ENCODE assay signal across 9 cellular contexts in the genomic region with DNA sequence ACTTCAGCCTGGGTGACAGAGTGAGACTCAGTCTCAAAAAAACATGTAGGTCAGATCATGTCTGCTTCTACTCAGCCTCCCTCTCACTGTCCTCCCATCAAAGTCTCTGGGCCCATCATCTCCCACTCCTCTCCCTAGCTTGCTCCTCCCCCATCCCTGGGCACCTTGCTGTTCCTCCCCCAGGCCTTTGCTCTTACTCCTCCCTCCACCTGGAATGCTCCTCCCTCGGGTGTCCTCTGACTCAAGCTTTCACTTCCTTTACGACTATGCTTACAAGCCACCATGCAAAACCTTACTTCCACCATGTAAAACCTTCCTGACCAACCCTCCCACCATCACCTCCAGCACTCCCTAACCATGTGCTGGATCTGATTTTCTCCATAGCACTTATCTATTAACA. TPM values are rescaled to one million over a fixed set of nuclear protein-coding genes. Genes with fewer than 3 reads are reported as not detected.
A peak's percentile ranks its signal among the peaks of the same experiment; 100 is the strongest.
DNase-seq lines count a peak whose midpoint lies in the region; ATAC-seq, FAIRE-seq and TF ChIP-seq lines count a peak whose summit lies in the region.
"Had no signal": no experiment of that assay in that cellular context is flagged by ENCODE, and none has a peak within 500 bp of the region (broad histone marks: within the 10 kb centered on the region; RNA-seq: fewer than 3 reads in every experiment).

No MANE protein-coding gene starts in this region.

- no peak overlapping the region for H3K4ac ChIP-seq in mesenchymal stem cell (ENCODE audit: low read depth in 1 of 2, low read length in 2 of 2)

- H2AFZ ChIP-seq in mesenchymal stem cell (ENCODE audit: low read depth, low read length), result no peak overlapping the region

- in situ Hi-C loops in transverse colon (cut with MboI; ENCODE audit: low pct_ligation_motif_present in 1 of 4, low pct_unique_long_range_greater_than_20kb in 1 of 4, low sequenced_read_pairs in 3 of 4), result no loop called here

- H3K9me3 ChIP-seq in transverse colon, result no peaks in the 10 kb centered on the region
- H3K9me3 ChIP-seq in pancreas, result no peaks in the 10 kb centered on the region
- H3K9me3 ChIP-seq in mesenchymal stem cell (ENCODE audit: control insufficient read depth, low read length), result no peaks in the 10 kb centered on the region
- H3K9me3 ChIP-seq: gastrocnemius medialis had no signal

- H3K4me1 ChIP-seq in transverse colon (no peaks in the 10 kb centered on the region), pancreas (peaks cover 0 to 11% (median 5%) of the 10 kb centered on the region in 3 donors), mesenchymal stem cell (ENCODE audit: control insufficient read depth, insufficient read depth, low read depth, low read length) (peaks cover 7% of the 10 kb centered on the region)

- H3K4me3 Mint-ChIP-seq in HFFc6, result no peak overlapping the region; the same call in 1 of the 2 replicates
- peak overlapping the region; percentile 59 for H3K4me3 Mint-ChIP-seq in natural killer cell treated with Interleukin-12 subunit alpha and Interleukin-12 subunit beta and Interleukin-15 and Interleukin-18, amount 100 ng/mL, for 72 hours

- FAIRE-seq in pancreas (lab: Jason Lieb, UNC), result no peak

- ATAC-seq in GM18867 (IDR thresholded peaks at IDR 0.05; ENCODE audit: unreplicated experiment), result peak; percentile 83
- peak; percentile 78 to 86 for ATAC-seq in natural killer cell treated with Interleukin-12 subunit alpha and Interleukin-12 subunit beta and Interleukin-15 and Interleukin-18, amount 100 ng/mL, for 72 hours
- no peak for ATAC-seq in pancreas
- ATAC-seq in left lobe of liver, result no peak

- H3K27me3 ChIP-seq in transverse colon, result no peaks in the 10 kb centered on the region
- H3K27me3 ChIP-seq in pancreas, result no peaks in the 10 kb centered on the region
- H3K27me3 ChIP-seq in mesenchymal stem cell (ENCODE audit: control insufficient read depth in 1 of 2, insufficient read depth in 1 of 2, low read length in 2 of 2), result no peaks in the 10 kb centered on the region
- H3K27me3 ChIP-seq: gastrocnemius medialis had no signal

- no peak overlapping the region for H2AK5ac ChIP-seq in mesenchymal stem cell (ENCODE audit: low read length, severe bottlenecking)

- no peaks in the 10 kb centered on the region; the same call in 1 of the 2 replicates for H3K27me3 Mint-ChIP-seq in HFFc6 (ENCODE audit: insufficient read depth)
- no peaks in the 10 kb centered on the region for H3K27me3 Mint-ChIP-seq in natural killer cell treated with Interleukin-12 subunit alpha and Interleukin-12 subunit beta and Interleukin-15 and Interleukin-18, amount 100 ng/mL, for 72 hours

- H3K9ac ChIP-seq in mesenchymal stem cell (ENCODE audit: low read length), result no peak overlapping the region

- H2BK12ac ChIP-seq in mesenchymal stem cell (ENCODE audit: low read length in 2 of 2), result no peak overlapping the region

- WGBS in transverse colon (ENCODE audit: low coverage in 1 of 2), 2 donors, result 31 to 51% methylated on average over 2 of the region's 2 CpGs
- 66 to 69% methylated on average over 2 of the region's 2 CpGs for WGBS in pancreas, 2 donors
- WGBS in mesenchymal stem cell, result 84% methylated on average over 2 of the region's 2 CpGs

- no peak overlapping the region for H3K14ac ChIP-seq in mesenchymal stem cell (ENCODE audit: low read length in 2 of 2)

- no peak overlapping the region for H3K4me3 ChIP-seq in transverse colon
- H3K4me3 ChIP-seq in pancreas, result no peak overlapping the region
- H3K4me3 ChIP-seq in mesenchymal stem cell (ENCODE audit: insufficient read depth in 1 of 2, low read depth in 1 of 2, low read length in 2 of 2), result no peak overlapping the region
- H3K4me3 ChIP-seq: gastrocnemius medialis had no signal

- H3K4me1 Mint-ChIP-seq in HFFc6 (ENCODE audit: low read depth), result peaks cover 34% of the 10 kb centered on the region
- peaks cover 10 to 28% of the 10 kb centered on the region in 2 donors for H3K4me1 Mint-ChIP-seq in natural killer cell treated with Interleukin-12 subunit alpha and Interleukin-12 subunit beta and Interleukin-15 and Interleukin-18, amount 100 ng/mL, for 72 hours (ENCODE audit: low read depth in 2 of 2)

- H3K27ac ChIP-seq in transverse colon (no peak overlapping the region), pancreas (no peak overlapping the region), mesenchymal stem cell (ENCODE audit: low read length, poor library complexity, severe bottlenecking) (no peak overlapping the region)

- TF ChIP-seq CTCF in HFFc6 (IDR thresholded peaks at IDR 0.05) (no peak), transverse colon (IDR thresholded peaks at IDR 0.05) (no peak), pancreas (IDR thresholded peaks at IDR 0.05) (no peak)

- no peak overlapping the region for H4K8ac ChIP-seq in mesenchymal stem cell (ENCODE audit: low read length)

- H2BK120ac ChIP-seq in mesenchymal stem cell (ENCODE audit: low read depth, low read length), result no peak overlapping the region

- no peaks in the 10 kb centered on the region for H3K9me3 Mint-ChIP-seq in HFFc6
- H3K9me3 Mint-ChIP-seq in natural killer cell treated with Interleukin-12 subunit alpha and Interleukin-12 subunit beta and Interleukin-15 and Interleukin-18, amount 100 ng/mL, for 72 hours, result no peaks in the 10 kb centered on the region

- H3K36me3 Mint-ChIP-seq in HFFc6 (ENCODE audit: low read depth), result peaks cover 35% of the 10 kb centered on the region
- peaks cover 38% of the 10 kb centered on the region for H3K36me3 Mint-ChIP-seq in natural killer cell treated with Interleukin-12 subunit alpha and Interleukin-12 subunit beta and Interleukin-15 and Interleukin-18, amount 100 ng/mL, for 72 hours

- no peak overlapping the region for H3K23ac ChIP-seq in mesenchymal stem cell (ENCODE audit: low read length in 2 of 2)

- H2BK5ac ChIP-seq in mesenchymal stem cell (ENCODE audit: low read depth, low read length, poor library complexity, severe bottlenecking), result no peak overlapping the region

- H3K4me2 ChIP-seq in mesenchymal stem cell (ENCODE audit: low read length, poor library complexity, severe bottlenecking), result no peak overlapping the region

- H4K91ac ChIP-seq in mesenchymal stem cell (ENCODE audit: low read length), result no peak overlapping the region

- intact Hi-C loops in transverse colon (cut with DNase I; ENCODE audit: low total_unique reads) (no loop called here), pancreas (cut with DNase I) (no loop called here)

- TF ChIP-seq POLR2A in transverse colon (IDR thresholded peaks at IDR 0.05), result no peak

- H3K79me1 ChIP-seq in mesenchymal stem cell (replicated peaks; ENCODE audit: low read length, poor library complexity, severe bottlenecking), result peaks cover 9% of the 10 kb centered on the region

- no peak overlapping the region for H3K18ac ChIP-seq in mesenchymal stem cell (ENCODE audit: low read depth in 1 of 2, low read length in 2 of 2)

- H2BK15ac ChIP-seq in mesenchymal stem cell (ENCODE audit: low read depth, poor library complexity, severe bottlenecking), result no peak overlapping the region

- peak overlapping the region; percentile 36 for H3K27ac Mint-ChIP-seq in HFFc6
- H3K27ac Mint-ChIP-seq in natural killer cell treated with Interleukin-12 subunit alpha and Interleukin-12 subunit beta and Interleukin-15 and Interleukin-18, amount 100 ng/mL, for 72 hours, result peak overlapping the region; percentile 61 to 81

- H3K36me3 ChIP-seq in transverse colon (peaks cover 0 to 43% (median 12%) of the 10 kb centered on the region in 4 donors), pancreas (peaks cover 0 to 37% (median 20%) of the 10 kb centered on the region in 3 donors), mesenchymal stem cell (ENCODE audit: control insufficient read depth in 1 of 2, insufficient read depth in 2 of 2, low read depth in 1 of 2, low read length in 2 of 2) (peaks cover 22 to 71% of the 10 kb centered on the region in 2 experiments)

- TF ChIP-seq EP300 in transverse colon (IDR thresholded peaks at IDR 0.05; ENCODE audit: low read depth), result no peak

- DNase-seq in HFFc6 (no peak), NOMO-1 treated with dmso at 0.1 percent for 144 hours (lab: John Stamatoyannopoulos, UW; ENCODE audit: unreplicated experiment) (peak; percentile 11), transverse colon (no peak), pancreas (no peak), left lobe of liver (ENCODE audit: low spot score) (no peak), mesenchymal stem cell (no peak)
- no peak for DNase-seq in natural killer cell treated with Interleukin-12 subunit alpha and Interleukin-12 subunit beta and Interleukin-15 and Interleukin-18, amount 100 ng/mL, for 72 hours (ENCODE audit: low spot score)

RNA-seq across cellular contexts. Expression of a gene that starts 51.5 kb away (rescaled TPM):
- 10 to 100 TPM; 20.7 to 26.0 (median 22.4) TPM for total RNA-seq in HFFc6 (2021; fragmentation: NEBNext Ultra II Directional; extraction: Animal tissue kit (Norgen Biotek cat#: 25700))
- total RNA-seq in natural killer cell treated with Interleukin-12 subunit alpha and Interleukin-12 subunit beta and Interleukin-15 and Interleukin-18, amount 100 ng/mL, for 72 hours, result 10 to 100 TPM; 28.8 to 31.9 TPM
- 10 to 100 TPM; 10.1 to 27.9 (median 16.1) TPM for total RNA-seq in transverse colon
- 10 to 100 TPM; 20.3 to 32.3 (median 22.1) TPM for total RNA-seq in pancreas
- polyA plus RNA-seq in pancreas, result 10 to 100 TPM in 1 of 2 donors, 1 to 10 TPM in 1; 9.7 to 16.2 TPM
- total RNA-seq in left lobe of liver, result 15.3 TPM
- polyA plus RNA-seq in mesenchymal stem cell (2013, experiment 1 of 2), result 11.1 TPM
- polyA plus RNA-seq in mesenchymal stem cell (2013, experiment 2 of 2), result 11.7 TPM

Comparison
In these comparisons a context has a peak if more than half of its experiments do, and no peak if none do; other contexts are left out.
1. ATAC-seq: peak in GM18867 (single experiment) and natural killer cell treated with Interleukin-12 subunit alpha and Interleukin-12 subunit beta and Interleukin-15 and Interleukin-18, amount 100 ng/mL, for 72 hours (2 of 2); none in pancreas (0 of 4) and left lobe of liver (single experiment).